9 cellular contexts compared by ENCODE assay signal in the genomic region with DNA sequence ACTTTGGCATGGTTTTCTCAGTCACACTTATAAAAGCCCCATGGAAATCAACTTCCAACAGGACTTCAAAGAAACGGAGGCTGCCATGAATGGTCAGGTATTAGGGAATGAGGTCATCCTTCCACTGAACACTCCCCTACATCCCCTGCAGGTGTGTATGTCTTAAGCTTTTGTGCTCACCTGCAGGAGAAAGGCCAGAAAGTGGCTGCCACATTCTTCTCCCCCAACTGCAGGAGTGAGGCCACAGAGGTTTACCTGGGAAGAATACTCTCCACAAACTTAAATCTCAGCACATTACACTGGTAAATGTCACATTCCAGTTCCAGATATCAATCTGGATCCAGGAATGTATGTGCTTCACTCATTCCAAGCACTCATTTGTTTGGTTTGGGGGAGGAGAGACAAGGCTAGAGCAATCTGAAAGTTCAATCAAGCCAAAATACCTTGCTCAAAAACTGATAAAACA. TPM values are rescaled to one million over a fixed set of nuclear protein-coding genes. Genes with fewer than 3 reads are reported as not detected.
DNase-seq lines count a peak whose midpoint lies in the region; ATAC-seq and TF ChIP-seq lines count a peak whose summit lies in the region.
"Had no signal": no experiment of that assay in that cellular context is flagged by ENCODE, and none has a peak within 500 bp of the region (broad histone marks: within the 10 kb centered on the region; RNA-seq: fewer than 3 reads in every experiment).

No MANE protein-coding gene starts in this region.

- CTCF ChIA-PET in PC-3 (lab: Charles Lee): no interaction called here

- H3K4me3 Mint-ChIP-seq in endothelial cell (ENCODE audit: unreplicated experiment): no peak overlapping the region
- H3K4me3 Mint-ChIP-seq: stimulated activated naive B cell treated with anti-CD40 and anti-IgM and Interleukin-4, amounts not matched to agents 10 μg/mL and 1 μg/mL and 100 μg/mL, for 72 hours had no signal

- H3K27me3 ChIP-seq in PC-3 (ENCODE audit: low read length): no peaks in the 10 kb centered on the region
- H3K27me3 ChIP-seq in osteoblast (ENCODE audit: insufficient read depth, low read length): no peaks in the 10 kb centered on the region

- no peaks in the 10 kb centered on the region for H3K79me2 ChIP-seq in PC-3 (ENCODE audit: low read length)
- no peaks in the 10 kb centered on the region for H3K79me2 ChIP-seq in osteoblast (ENCODE audit: insufficient read depth, low read length)

- H3K4me1 ChIP-seq in PC-3 (ENCODE audit: insufficient read depth, low read length) (peaks cover 32% of the 10 kb centered on the region), osteoblast (ENCODE audit: insufficient read depth, low read length) (peaks cover 18% of the 10 kb centered on the region)

- DNase-seq in ELR (ENCODE audit: low read depth): peak; percentile 29
- DNase-seq in PC-3: peak; percentile 85
- no peak for DNase-seq in endothelial cell (ENCODE audit: low spot score)
- no peak for DNase-seq in osteoblast (ENCODE audit: insufficient read length, low spot score, missing footprints)
- no peak for DNase-seq in epidermal melanocyte (ENCODE audit: insufficient read length, low spot score)
- DNase-seq in stimulated activated CD4-positive, alpha-beta T cell treated with anti-CD3 and anti-CD28 coated beads, Interleukin-4, amount 100 ng/mL, for 24 hours: no peak
- DNase-seq in RKO (ENCODE audit: low spot score): no peak
- DNase-seq: stimulated activated naive B cell treated with anti-CD40 and anti-IgM and Interleukin-4, amounts not matched to agents 10 μg/mL and 1 μg/mL and 100 μg/mL, for 72 hours had no signal

- H3K9me3 Mint-ChIP-seq in endothelial cell (ENCODE audit: unreplicated experiment): no peaks in the 10 kb centered on the region
- H3K9me3 Mint-ChIP-seq: stimulated activated naive B cell treated with anti-CD40 and anti-IgM and Interleukin-4, amounts not matched to agents 10 μg/mL and 1 μg/mL and 100 μg/mL, for 72 hours had no signal

- no peak for TF ChIP-seq CTCF in PC-3 (conservative IDR thresholded peaks at IDR 0.05; ENCODE audit: low read depth, low read length)
- no peak for TF ChIP-seq CTCF in endothelial cell (IDR thresholded peaks at IDR 0.05; ENCODE audit: unreplicated experiment)
- TF ChIP-seq CTCF in osteoblast (IDR thresholded peaks at IDR 0.05; ENCODE audit: extremely low read depth, low read depth, low read length): no peak

- H3K27ac ChIP-seq in PC-3 (ENCODE audit: low read length) (peak overlapping the region; percentile 97), osteoblast (ENCODE audit: low read depth, low read length) (peak overlapping the region; percentile 69)

- H3K9me2 ChIP-seq in PC-3 (replicated peaks; ENCODE audit: low read length): no peaks in the 10 kb centered on the region

- H3K27me3 Mint-ChIP-seq in endothelial cell (ENCODE audit: unreplicated experiment): no peaks in the 10 kb centered on the region

- H3K9me3 ChIP-seq in PC-3 (ENCODE audit: low read length): no peaks in the 10 kb centered on the region
- no peaks in the 10 kb centered on the region for H3K9me3 ChIP-seq in osteoblast (ENCODE audit: low read depth, low read length)

- H3K4me2 ChIP-seq in PC-3 (ENCODE audit: low read length) (peak overlapping the region; percentile 74), osteoblast (ENCODE audit: insufficient read depth, low read length) (peak overlapping the region; percentile 70)

- ATAC-seq in PC-3: peak; percentile 74
- no peak for ATAC-seq in HG03439 (IDR thresholded peaks at IDR 0.05; ENCODE audit: unreplicated experiment)
- ATAC-seq: stimulated activated naive B cell treated with anti-CD40 and anti-IgM and Interleukin-4, amounts not matched to agents 10 μg/mL and 1 μg/mL and 100 μg/mL, for 72 hours had no signal

- intact Hi-C loops in PC-3 (cut with micrococcal nuclease): no loop called here

- no peaks in the 10 kb centered on the region for H3F3A ChIP-seq in PC-3 (ENCODE audit: low read length, unreplicated experiment)

- H3K36me3 ChIP-seq in PC-3 (ENCODE audit: low read depth, low read length) (no peaks in the 10 kb centered on the region), osteoblast (ENCODE audit: insufficient read depth, low read length) (no peaks in the 10 kb centered on the region)

- H3K4me3 ChIP-seq in PC-3 (ENCODE audit: low read length) (peak overlapping the region; percentile 44), osteoblast (ENCODE audit: insufficient read depth, low read length) (peak overlapping the region; percentile 33)

- H3K9ac ChIP-seq in PC-3 (ENCODE audit: low read length): peak overlapping the region; percentile 70

- no peaks in the 10 kb centered on the region for H3K36me3 Mint-ChIP-seq in endothelial cell (ENCODE audit: low read depth, unreplicated experiment)

- no TSS peak for BruUV-seq in PC-3 (replicated peaks; lab: Mats Ljungman, UMichigan)

- H3K4me1 Mint-ChIP-seq in endothelial cell (ENCODE audit: unreplicated experiment): peaks cover 23% of the 10 kb centered on the region

- peak overlapping the region; percentile 50 for H2AFZ ChIP-seq in PC-3 (ENCODE audit: low read length)
- peak overlapping the region; percentile 78 for H2AFZ ChIP-seq in osteoblast (ENCODE audit: low read length)

- POLR2A ChIA-PET in PC-3 (lab: Charles Lee; ENCODE audit: unreplicated experiment): no interaction called here

- no peaks in the 10 kb centered on the region for H4K20me1 ChIP-seq in PC-3 (ENCODE audit: low read length)
- no peaks in the 10 kb centered on the region for H4K20me1 ChIP-seq in osteoblast (ENCODE audit: insufficient read depth, low read length)

- H3K27ac Mint-ChIP-seq in endothelial cell (ENCODE audit: unreplicated experiment): peak overlapping the region; percentile 90

RNA-seq across cellular contexts. Expression of a gene that starts 15.5 kb away (rescaled TPM):
- total RNA-seq in PC-3 (2014; rRNA removed) (not detected in 2 replicates), endothelial cell (ENCODE audit: unreplicated experiment) (not detected), osteoblast (under 0.01 TPM in 1 of 2 replicates, not detected in the other)

RNA-seq across cellular contexts. Expression of a gene that starts 54.0 kb away (rescaled TPM):
- total RNA-seq in PC-3 (2014; rRNA removed) (1,640 and 2,159 TPM in 2 replicates), endothelial cell (ENCODE audit: unreplicated experiment) (3,201 TPM), osteoblast (5,120 and 5,652 TPM in 2 replicates)

Comparison
In these comparisons a context has a peak if more than half of its experiments do, and no peak if none do; other contexts are left out.
1. DNase-seq: peak in ELR (single experiment) and PC-3 (single experiment); none in endothelial cell (single experiment), osteoblast (single experiment), epidermal melanocyte (single experiment), stimulated activated CD4-positive, alpha-beta T cell treated with anti-CD3 and anti-CD28 coated beads, Interleukin-4, amount 100 ng/mL, for 24 hours (single experiment) and RKO (single experiment).